In the genomic region with DNA sequence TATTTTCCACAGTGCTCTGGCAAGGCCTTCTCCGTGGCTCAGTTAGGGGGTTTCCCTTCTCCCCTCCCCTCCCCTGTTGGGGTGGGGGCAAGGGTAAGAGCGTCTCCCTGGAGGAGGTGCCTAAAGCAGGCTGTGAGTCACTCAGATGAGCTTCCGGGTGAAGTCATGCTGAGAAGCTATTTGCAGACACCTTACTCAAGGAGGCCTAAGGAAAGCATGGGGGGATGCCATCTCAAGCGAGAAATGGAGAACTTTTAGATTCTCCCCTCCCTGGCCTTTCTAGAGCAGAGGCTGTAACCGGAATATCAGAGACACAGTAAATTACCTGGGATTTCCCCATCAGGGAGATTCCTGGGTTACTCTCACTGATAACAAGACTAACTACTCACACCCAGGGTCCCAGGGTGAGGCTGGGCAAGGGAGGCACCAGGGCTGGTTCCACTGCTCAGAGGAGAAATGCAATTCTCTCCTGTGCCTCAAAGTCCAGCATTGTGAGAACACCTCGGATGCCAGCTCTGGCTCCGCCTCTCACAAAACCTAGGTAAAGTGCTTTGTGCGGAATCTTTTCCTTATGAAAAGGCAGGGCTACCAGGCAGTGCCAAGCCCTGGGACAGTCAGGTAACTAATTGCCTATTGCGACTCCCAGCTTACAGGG, we compare ENCODE assay signal across 8 cellular contexts.
DNase-seq lines count a peak whose midpoint lies in the region; ATAC-seq, FAIRE-seq and TF ChIP-seq lines count a peak whose summit lies in the region.

No MANE protein-coding gene starts in this region.

- no peaks in the 10 kb centered on the region for H3K27me3 ChIP-seq in Peyer's patch
- H3K27me3 ChIP-seq in esophagus squamous epithelium, result no peaks in the 10 kb centered on the region

- 20 to 73% methylated on average over 6 of the region's 9 CpGs for WGBS in esophagus squamous epithelium, 2 donors

- intact Hi-C loops in kidney (cut with DNase I) (no loop called here), esophagus squamous epithelium (cut with DNase I) (no loop called here)

- H3K36me3 ChIP-seq in Peyer's patch, result no peaks in the 10 kb centered on the region
- H3K36me3 ChIP-seq in kidney (ENCODE audit: control insufficient read depth in 1 of 2, insufficient read depth in 2 of 2, low read length in 2 of 2), result no peaks in the 10 kb centered on the region
- H3K36me3 ChIP-seq in esophagus squamous epithelium, result no peaks in the 10 kb centered on the region

- peaks cover 8% of the 10 kb centered on the region for H3K27me3 Mint-ChIP-seq in activated T-helper 17 cell treated with anti-CD3 and anti-CD28 coated beads, Interleukin-2, amount 50 U/mL, for 72 hours

- H3K4me1 ChIP-seq in Peyer's patch (peaks cover 0 to 21% (median 8%) of the 10 kb centered on the region in 4 donors), kidney (ENCODE audit: control insufficient read depth in 1 of 2, insufficient read depth in 1 of 2, low read depth in 1 of 2, low read length in 2 of 2) (peaks cover 0 to 9% of the 10 kb centered on the region in 2 donors), esophagus squamous epithelium (peaks cover 0 to 13% (median 8%) of the 10 kb centered on the region in 3 donors)

- DNase-seq in Peyer's patch (peak; percentile 33 to 89 (median 80)), kidney (peak; percentile 83), esophagus squamous epithelium (lab: John Stamatoyannopoulos, UW) (no peak), NCI-H446 treated with DMSO at 0.1 percent for 48 hours (lab: John Stamatoyannopoulos, UW) (no peak)
- peak; percentile 56 to 74 for DNase-seq in stimulated activated CD8-positive, alpha-beta memory T cell treated with anti-CD3 and anti-CD28 coated beads, Interleukin-4, amount 100 ng/mL, for 4 hours (ENCODE audit: low read depth in 2 of 2, low spot score in 1 of 2)

- no peak overlapping the region for H3K4me3 ChIP-seq in Peyer's patch
- no peak overlapping the region for H3K4me3 ChIP-seq in kidney (ENCODE audit: low read length in 2 of 2)
- no peak overlapping the region for H3K4me3 ChIP-seq in esophagus squamous epithelium

- H3K36me3 Mint-ChIP-seq in activated T-helper 17 cell treated with anti-CD3 and anti-CD28 coated beads, Interleukin-2, amount 50 U/mL, for 72 hours (ENCODE audit: low read depth), result no peaks in the 10 kb centered on the region

- H3K9me3 Mint-ChIP-seq in activated T-helper 17 cell treated with anti-CD3 and anti-CD28 coated beads, Interleukin-2, amount 50 U/mL, for 72 hours, result no peaks in the 10 kb centered on the region

- TF ChIP-seq CTCF in Peyer's patch (IDR thresholded peaks at IDR 0.05) (no peak), kidney (IDR thresholded peaks at IDR 0.05; ENCODE audit: borderline replicate concordance, extremely low read depth, insufficient read depth) (no peak), esophagus squamous epithelium (IDR thresholded peaks at IDR 0.05) (no peak)

- H3K9ac ChIP-seq in kidney (ENCODE audit: low read length in 2 of 2), result no peak overlapping the region

- H3K4me1 Mint-ChIP-seq in activated T-helper 17 cell treated with anti-CD3 and anti-CD28 coated beads, Interleukin-2, amount 50 U/mL, for 72 hours, result peaks cover 9% of the 10 kb centered on the region

- no peak overlapping the region for H3K4me3 Mint-ChIP-seq in activated T-helper 17 cell treated with anti-CD3 and anti-CD28 coated beads, Interleukin-2, amount 50 U/mL, for 72 hours

- peak; percentile 39 to 74 for TF ChIP-seq POLR2A in Peyer's patch (IDR thresholded peaks at IDR 0.05)
- TF ChIP-seq POLR2A in esophagus squamous epithelium (IDR thresholded peaks at IDR 0.05), result no peak

- ATAC-seq in GM18909 (IDR thresholded peaks at IDR 0.05; ENCODE audit: poor library complexity, unreplicated experiment), result peak; percentile 80
- ATAC-seq in HG03039 (IDR thresholded peaks at IDR 0.05; ENCODE audit: unreplicated experiment), result peak; percentile 75
- ATAC-seq in activated T-helper 17 cell treated with anti-CD3 and anti-CD28 coated beads, Interleukin-2, amount 50 U/mL, for 72 hours (replicated peaks), result peak; percentile 63

- H3K27ac ChIP-seq in Peyer's patch (peak overlapping the region in 3 of 4 donors; percentile 49 to 84 (median 72)), kidney (ENCODE audit: low read depth in 2 of 2, low read length in 2 of 2) (peak overlapping the region in 1 of 2 donors; percentile 54), esophagus squamous epithelium (peak overlapping the region in 1 of 4 donors; percentile 46)

- H3K9me3 ChIP-seq in Peyer's patch (no peaks in the 10 kb centered on the region), kidney (ENCODE audit: control insufficient read depth in 1 of 2, low read length in 2 of 2) (no peaks in the 10 kb centered on the region), esophagus squamous epithelium (no peaks in the 10 kb centered on the region)

- no peak overlapping the region for H3K27ac Mint-ChIP-seq in activated T-helper 17 cell treated with anti-CD3 and anti-CD28 coated beads, Interleukin-2, amount 50 U/mL, for 72 hours

- no peak for FAIRE-seq in kidney (lab: Jason Lieb, UNC)

Comparison
In these comparisons a context has a peak if more than half of its experiments do, and no peak if none do; other contexts are left out.
1. DNase-seq: peak in Peyer's patch (3 of 3), kidney (single experiment) and stimulated activated CD8-positive, alpha-beta memory T cell treated with anti-CD3 and anti-CD28 coated beads, Interleukin-4, amount 100 ng/mL, for 4 hours (2 of 2); none in esophagus squamous epithelium (single experiment) and NCI-H446 treated with DMSO at 0.1 percent for 48 hours (single experiment).
2. POLR2A ChIP-seq: peak in Peyer's patch (2 of 2); none in esophagus squamous epithelium (0 of 4).
3. Peak in every context shown above with its lines, with median percentiles within 50 percentile points of each other: ATAC-seq.